In the genomic region with DNA sequence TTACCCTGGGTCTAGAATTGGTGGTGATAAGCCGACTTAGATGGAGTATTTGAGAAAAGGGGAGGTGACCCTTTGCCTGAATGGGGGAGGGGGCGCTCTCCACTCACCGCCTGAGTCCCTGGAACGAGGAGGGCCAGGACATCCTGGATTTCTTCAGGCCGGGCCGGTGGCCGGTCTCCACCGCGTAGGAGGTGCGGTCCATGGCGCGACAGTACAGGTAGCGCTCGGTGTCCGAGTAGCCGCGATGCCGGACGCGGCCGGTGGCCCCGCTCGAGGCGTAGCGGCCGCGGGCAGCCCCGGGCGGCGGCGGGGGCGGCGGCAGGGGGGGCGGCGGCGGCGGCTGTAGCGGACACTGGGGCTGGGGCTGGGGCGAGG, we compare ENCODE assay signal across 16 cellular contexts. TPM values are rescaled to one million over a fixed set of nuclear protein-coding genes. Genes with fewer than 3 reads are reported as not detected.
DNase-seq lines count a peak whose midpoint lies in the region; TF ChIP-seq lines count a peak whose summit lies in the region.
"Had no signal": no experiment of that assay in that cellular context is flagged by ENCODE, and none has a peak within 500 bp of the region (broad histone marks: within the 10 kb centered on the region; RNA-seq: fewer than 3 reads in every experiment).

No MANE protein-coding gene starts in this region.

- peak overlapping the region; percentile 74 for H3K4me3 Mint-ChIP-seq in endothelial cell (ENCODE audit: unreplicated experiment)
- no peak overlapping the region for H3K4me3 Mint-ChIP-seq in immature natural killer cell

- no peaks in the 10 kb centered on the region for H4K20me1 ChIP-seq in neural cell (ENCODE audit: insufficient read depth)

- H3K4me2 ChIP-seq in neural cell (ENCODE audit: low read length), result peak overlapping the region; percentile 68

- H3F3A ChIP-seq in neural cell (ENCODE audit: insufficient read depth, low read length, poor library complexity, severe bottlenecking), result no peaks in the 10 kb centered on the region

- H3K27ac ChIP-seq in 22Rv1, result peak overlapping the region; percentile 86
- no peak overlapping the region for H3K27ac ChIP-seq in HUES64 (ENCODE audit: low read depth, low read length)
- H3K27ac ChIP-seq in neural cell (ENCODE audit: low read length), result peak overlapping the region; percentile 89
- H3K27ac ChIP-seq: pancreas, SJSA1, VCaP had no signal

- peak overlapping the region; percentile 49 for H3K4me3 ChIP-seq in HUES64 (ENCODE audit: low read length)
- H3K4me3 ChIP-seq in neural cell (ENCODE audit: low read length), result peak overlapping the region; percentile 89
- H3K4me3 ChIP-seq: SJSA1 had no signal

- TF ChIP-seq RAD21 in neural cell (conservative IDR thresholded peaks at IDR 0.05), result no peak

- DNase-seq in endothelial cell (ENCODE audit: low spot score) (peak; percentile 8), immature natural killer cell (no peak), NOMO-1 treated with dmso at 0.1 percent for 144 hours (lab: John Stamatoyannopoulos, UW; ENCODE audit: unreplicated experiment) (no peak), NCI-H1436 (lab: John Stamatoyannopoulos, UW) (no peak)
- no peak for DNase-seq in activated CD8-positive, alpha-beta memory T cell treated with anti-CD3 and anti-CD28 coated beads, Interleukin-2, amount 50 U/mL, for 4 hours
- DNase-seq: left ventricle myocardium superior; MV-4-11; stimulated activated CD4-positive, alpha-beta T cell treated with anti-CD3 and anti-CD28 coated beads, Interleukin-2, amount 100 ng/mL, for 48 hours; stimulated activated naive CD4-positive, alpha-beta T cell had no signal

- peaks cover 66% of the 10 kb centered on the region for H3K27me3 ChIP-seq in HUES64 (ENCODE audit: insufficient read depth, low read length)
- peaks cover 14% of the 10 kb centered on the region for H3K27me3 ChIP-seq in neural cell (ENCODE audit: insufficient read depth, low read depth, low read length)

- H3K36me3 ChIP-seq in HUES64 (ENCODE audit: insufficient read depth, low read length) (no peaks in the 10 kb centered on the region), neural cell (ENCODE audit: insufficient read depth, low read length) (no peaks in the 10 kb centered on the region)
- H3K36me3 ChIP-seq: pancreas, SJSA1 had no signal

- peak overlapping the region; percentile 7 for H2AFZ ChIP-seq in neural cell (ENCODE audit: low read depth, low read length)

- peaks cover 5% of the 10 kb centered on the region for H3K36me3 Mint-ChIP-seq in endothelial cell (ENCODE audit: low read depth, unreplicated experiment)
- peaks cover 5 to 6% (median 6%) of the 10 kb centered on the region in 3 donors for H3K36me3 Mint-ChIP-seq in immature natural killer cell

- no peak overlapping the region for H3K27ac Mint-ChIP-seq in endothelial cell (ENCODE audit: unreplicated experiment)
- no peak overlapping the region for H3K27ac Mint-ChIP-seq in immature natural killer cell
- H3K27ac Mint-ChIP-seq: dendritic cell treated with granulocyte-macrophage colony-stimulating factor and Interleukin-4, amounts not matched to agents 40 ng/mL and 50 ng/mL, for 4 days had no signal

- H3K9me3 Mint-ChIP-seq in endothelial cell (ENCODE audit: unreplicated experiment), result no peaks in the 10 kb centered on the region
- H3K9me3 Mint-ChIP-seq in immature natural killer cell, result peaks cover 4 to 37% (median 11%) of the 10 kb centered on the region in 6 donors
- H3K9me3 Mint-ChIP-seq: dendritic cell treated with granulocyte-macrophage colony-stimulating factor and Interleukin-4, amounts not matched to agents 40 ng/mL and 50 ng/mL, for 4 days had no signal

- no peaks in the 10 kb centered on the region; the same call in 1 of the 2 replicates for H3K4me1 ChIP-seq in HUES64 (ENCODE audit: insufficient read depth, low read length)
- H3K4me1 ChIP-seq: pancreas had no signal

- H3K27me3 Mint-ChIP-seq in endothelial cell (ENCODE audit: unreplicated experiment) (peaks cover 20% of the 10 kb centered on the region), immature natural killer cell (ENCODE audit: low read depth in 3 of 3) (peaks cover 8 to 14% (median 12%) of the 10 kb centered on the region in 3 donors)

- H3K4me1 Mint-ChIP-seq in endothelial cell (ENCODE audit: unreplicated experiment), result peaks cover 21% of the 10 kb centered on the region
- no peaks in the 10 kb centered on the region for H3K4me1 Mint-ChIP-seq in immature natural killer cell

- no peak for TF ChIP-seq EP300 in neural cell (conservative IDR thresholded peaks at IDR 0.05; ENCODE audit: poor library complexity, severe bottlenecking)

- H3K9me3 ChIP-seq in HUES64 (ENCODE audit: insufficient read depth, low read depth, low read length) (no peaks in the 10 kb centered on the region), neural cell (ENCODE audit: low read length) (no peaks in the 10 kb centered on the region)
- H3K9me3 ChIP-seq: pancreas had no signal

- WGBS in HUES64, result 1% methylated on average over 36 of the region's 39 CpGs

- H3K9me2 ChIP-seq in neural cell (ENCODE audit: insufficient read depth, low read length), result no peaks in the 10 kb centered on the region

- peaks cover 5% of the 10 kb centered on the region for H3K79me2 ChIP-seq in neural cell (replicated peaks; ENCODE audit: insufficient read depth, low read length)

- TF ChIP-seq CTCF in 22Rv1 (IDR thresholded peaks at IDR 0.05) (no peak), endothelial cell (IDR thresholded peaks at IDR 0.05; ENCODE audit: unreplicated experiment) (no peak), neural cell (IDR thresholded peaks at IDR 0.05; ENCODE audit: poor library complexity, severe bottlenecking) (no peak)

- no peak overlapping the region for H3K9ac ChIP-seq in HUES64 (ENCODE audit: low read depth, low read length)
- H3K9ac ChIP-seq in neural cell (ENCODE audit: low read length), result peak overlapping the region; percentile 88

TF ChIP-seq in neural cell, 6 proteins besides CTCF, POLR2A, EP300 and RAD21:
- TF ChIP-seq EZH2 (IDR thresholded peaks at IDR 0.05; ENCODE audit: borderline replicate concordance, insufficient read depth, low read length, poor library complexity, severe bottlenecking) (no peak), TAF1 (IDR thresholded peaks at IDR 0.05; ENCODE audit: low read depth) (no peak), SMC3 (conservative IDR thresholded peaks at IDR 0.05; ENCODE audit: poor library complexity) (peak; percentile 1), MXI1 (conservative IDR thresholded peaks at IDR 0.05; ENCODE audit: poor library complexity, severe bottlenecking) (no peak)

RNA-seq across cellular contexts. Expression of a gene that starts 0.5 kb away (rescaled TPM):
- 2.2 TPM for polyA plus RNA-seq in HUES64 (2013, experiment 1 of 2)
- polyA plus RNA-seq in HUES64 (2013, experiment 2 of 2), result 3.6 TPM
- 9.4 TPM for total RNA-seq in endothelial cell (ENCODE audit: unreplicated experiment)
- 35.9 and 42.8 TPM in 2 replicates for polyA plus RNA-seq in neural cell
- 166 and 186 TPM in 2 replicates for polyA minus RNA-seq in neural cell
- polyA plus RNA-seq in immature natural killer cell, result 10 to 100 TPM; 10.7 to 15.4 (median 12.6) TPM
